23 cellular contexts compared by ENCODE assay signal in the genomic region with DNA sequence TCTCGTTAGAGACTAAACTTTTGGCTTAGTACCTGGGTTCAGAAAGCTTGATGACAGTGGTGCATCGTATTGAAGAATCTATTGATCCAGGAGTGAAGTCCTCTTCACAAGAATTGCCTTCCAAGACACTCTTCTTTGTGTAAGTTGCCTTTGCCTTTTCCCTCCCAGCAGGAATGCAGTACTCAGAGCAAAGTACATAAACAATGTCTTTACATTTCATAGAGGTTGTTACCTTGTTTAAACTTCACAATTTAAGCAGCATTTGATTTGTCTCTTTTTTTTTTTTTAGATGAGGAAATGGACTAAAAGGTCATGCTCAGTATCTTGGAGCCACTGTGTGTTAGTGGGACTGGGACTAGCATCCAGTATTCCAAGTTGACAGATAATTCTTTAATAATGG. TPM values are rescaled to one million over a fixed set of nuclear protein-coding genes. Genes with fewer than 3 reads are reported as not detected.
DNase-seq lines count a peak whose midpoint lies in the region; ATAC-seq and TF ChIP-seq lines count a peak whose summit lies in the region.
"Had no signal": no experiment of that assay in that cellular context is flagged by ENCODE, and none has a peak within 500 bp of the region (broad histone marks: within the 10 kb centered on the region; RNA-seq: fewer than 3 reads in every experiment).

No MANE protein-coding gene starts in this region.

- no peak overlapping the region for H3K4me3 Mint-ChIP-seq in activated CD8-positive, alpha-beta T cell treated with anti-CD3 and anti-CD28 coated beads, Interleukin-2, amount 10 ng/mL, durations not matched to agents 7 days and 5 days
- no peak overlapping the region for H3K4me3 Mint-ChIP-seq in activated CD8-positive, alpha-beta T cell treated with anti-CD3 and anti-CD28 coated beads for 36 hours
- no peak overlapping the region for H3K4me3 Mint-ChIP-seq in CD8-positive, alpha-beta T cell
- H3K4me3 Mint-ChIP-seq: WTC11 had no signal

- peaks cover 49% of the 10 kb centered on the region for H3K36me3 Mint-ChIP-seq in activated CD8-positive, alpha-beta T cell treated with anti-CD3 and anti-CD28 coated beads, Interleukin-2, amount 10 ng/mL, durations not matched to agents 7 days and 5 days (ENCODE audit: low read depth)
- H3K36me3 Mint-ChIP-seq in activated CD8-positive, alpha-beta T cell treated with anti-CD3 and anti-CD28 coated beads for 36 hours (ENCODE audit: low read depth), result peaks cover 55% of the 10 kb centered on the region
- peaks cover 29% of the 10 kb centered on the region for H3K36me3 Mint-ChIP-seq in CD8-positive, alpha-beta T cell

- CTCF ChIA-PET in activated CD8-positive, alpha-beta T cell treated with anti-CD3 and anti-CD28 coated beads, Interleukin-2, amount 10 ng/mL, durations not matched to agents 7 days and 5 days (lab: Charles Lee), result interaction anchor here (0.6 to 2.6 kb wide), 4 partner anchors 52 to 90 kb away, joined by 3 to 10 read pairs (median 8); no protein-coding TSS in a partner anchor
- CTCF ChIA-PET in activated CD8-positive, alpha-beta T cell treated with anti-CD3 and anti-CD28 coated beads for 36 hours (lab: Charles Lee), result interaction anchor here (1.2 to 1.7 kb wide), 5 partner anchors 11 to 59 kb away, joined by 3 to 12 read pairs (median 4); no protein-coding TSS in a partner anchor
- CTCF ChIA-PET in CD8-positive, alpha-beta T cell (lab: Charles Lee), result interaction anchor here (0.9 to 2.4 kb wide), 2 partner anchors 55 to 60 kb away, joined by 3 to 7 read pairs; no protein-coding TSS in a partner anchor

- H3K9me3 Mint-ChIP-seq in activated CD8-positive, alpha-beta T cell treated with anti-CD3 and anti-CD28 coated beads, Interleukin-2, amount 10 ng/mL, durations not matched to agents 7 days and 5 days (ENCODE audit: insufficient read depth), result no peaks in the 10 kb centered on the region
- no peaks in the 10 kb centered on the region for H3K9me3 Mint-ChIP-seq in activated CD8-positive, alpha-beta T cell treated with anti-CD3 and anti-CD28 coated beads for 36 hours
- no peaks in the 10 kb centered on the region for H3K9me3 Mint-ChIP-seq in CD8-positive, alpha-beta T cell

- H3K27ac Mint-ChIP-seq in activated CD8-positive, alpha-beta T cell treated with anti-CD3 and anti-CD28 coated beads, Interleukin-2, amount 10 ng/mL, durations not matched to agents 7 days and 5 days, result peak overlapping the region; percentile 15
- H3K27ac Mint-ChIP-seq in activated CD8-positive, alpha-beta T cell treated with anti-CD3 and anti-CD28 coated beads for 36 hours, result no peak overlapping the region
- H3K27ac Mint-ChIP-seq in CD8-positive, alpha-beta T cell, result peak overlapping the region; percentile 65

- H3K9me3 ChIP-seq in CD8-positive, alpha-beta T cell (ENCODE audit: low read length), result no peaks in the 10 kb centered on the region
- H3K9me3 ChIP-seq in gastrocnemius medialis (no peaks in the 10 kb centered on the region), BE2C (no peaks in the 10 kb centered on the region)
- H3K9me3 ChIP-seq: thyroid gland had no signal

- POLR2A ChIA-PET in activated CD8-positive, alpha-beta T cell treated with anti-CD3 and anti-CD28 coated beads, Interleukin-2, amount 10 ng/mL, durations not matched to agents 7 days and 5 days (lab: Charles Lee), result no interaction called here
- POLR2A ChIA-PET in activated CD8-positive, alpha-beta T cell treated with anti-CD3 and anti-CD28 coated beads for 36 hours (lab: Charles Lee), result interaction anchor here (0.8 to 2.1 kb wide), 3 partner anchors 9 to 45 kb away, joined by 3 to 9 read pairs (median 4); a partner anchor contains a TSS
- POLR2A ChIA-PET in CD8-positive, alpha-beta T cell (lab: Charles Lee), result interaction anchor here (1.5 kb wide), 1 partner anchor 62 kb away, joined by 5 read pairs; no protein-coding TSS in a partner anchor

- DNase-seq in activated CD8-positive, alpha-beta T cell treated with anti-CD3 and anti-CD28 coated beads, Interleukin-2, amount 10 ng/mL, durations not matched to agents 7 days and 5 days, result no peak
- no peak for DNase-seq in activated CD8-positive, alpha-beta T cell treated with anti-CD3 and anti-CD28 coated beads for 36 hours
- no peak for DNase-seq in CD8-positive, alpha-beta T cell
- DNase-seq in left lobe of liver (ENCODE audit: low spot score) (no peak), gastrocnemius medialis (no peak), BE2C (no peak)
- DNase-seq: activated CD4-positive, alpha-beta T cell treated with anti-CD3 and anti-CD28 coated beads, Interleukin-2, amount 50 U/mL, for 4 hours; activated naive CD4-positive, alpha-beta T cell; aorta; caudate nucleus; dermis blood vessel endothelial cell; glutamatergic neuron; NCI-H526 treated with DMSO at 0.1 percent for 48 hours; RPMI8226; stimulated activated CD4-positive, alpha-beta T cell treated with anti-CD3 and anti-CD28 coated beads, Interleukin-4, amount 100 ng/mL, for 1 hour; stimulated activated naive CD4-positive, alpha-beta T cell treated with Interleukin-2 at 50 U/mL for 16 hours; T1000; thyroid gland had no signal

- intact Hi-C loops in activated CD8-positive, alpha-beta T cell treated with anti-CD3 and anti-CD28 coated beads for 36 hours (cut with micrococcal nuclease), result no loop called here
- intact Hi-C loops in CD8-positive, alpha-beta T cell (cut with DNase I, micrococcal nuclease), result no loop called here
- intact Hi-C loops in gastrocnemius medialis (cut with DNase I; ENCODE audit: low total_unique reads), result no loop called here

- no peaks in the 10 kb centered on the region for H3K27me3 ChIP-seq in CD8-positive, alpha-beta T cell (ENCODE audit: insufficient read depth, low read length)
- no peaks in the 10 kb centered on the region for H3K27me3 ChIP-seq in gastrocnemius medialis
- H3K27me3 ChIP-seq in BE2C, result no peaks in the 10 kb centered on the region
- H3K27me3 ChIP-seq: BLaER1, thyroid gland had no signal

- H3K4me3 ChIP-seq in CD8-positive, alpha-beta T cell (ENCODE audit: low read depth, low read length), result no peak overlapping the region
- H3K4me3 ChIP-seq in gastrocnemius medialis (no peak overlapping the region), BE2C (ENCODE audit: low read depth, low read length) (no peak overlapping the region)
- H3K4me3 ChIP-seq: BLaER1, K562, thyroid gland had no signal

- no peaks in the 10 kb centered on the region for H3K36me3 ChIP-seq in CD8-positive, alpha-beta T cell (ENCODE audit: insufficient read depth, low read length)
- H3K36me3 ChIP-seq in gastrocnemius medialis (no peaks in the 10 kb centered on the region), BE2C (peaks cover 29% of the 10 kb centered on the region)
- H3K36me3 ChIP-seq: thyroid gland had no signal

- no peaks in the 10 kb centered on the region for H3K27me3 Mint-ChIP-seq in activated CD8-positive, alpha-beta T cell treated with anti-CD3 and anti-CD28 coated beads, Interleukin-2, amount 10 ng/mL, durations not matched to agents 7 days and 5 days (ENCODE audit: low read depth)
- no peaks in the 10 kb centered on the region for H3K27me3 Mint-ChIP-seq in activated CD8-positive, alpha-beta T cell treated with anti-CD3 and anti-CD28 coated beads for 36 hours
- H3K27me3 Mint-ChIP-seq in CD8-positive, alpha-beta T cell (ENCODE audit: low read depth), result no peaks in the 10 kb centered on the region

- no peak for ATAC-seq in activated CD8-positive, alpha-beta T cell treated with anti-CD3 and anti-CD28 coated beads, Interleukin-2, amount 10 ng/mL, durations not matched to agents 7 days and 5 days
- ATAC-seq in activated CD8-positive, alpha-beta T cell treated with anti-CD3 and anti-CD28 coated beads for 36 hours, result no peak
- ATAC-seq in CD8-positive, alpha-beta T cell, result no peak
- ATAC-seq in left lobe of liver, result peak; percentile 36
- no peak for ATAC-seq in gastrocnemius medialis
- ATAC-seq in GM21526 (IDR thresholded peaks at IDR 0.05; ENCODE audit: low FRiP score, unreplicated experiment), result no peak
- no peak for ATAC-seq in GM21423 (IDR thresholded peaks at IDR 0.05; ENCODE audit: unreplicated experiment)
- ATAC-seq: K562, WTC11 had no signal

- peaks cover 47% of the 10 kb centered on the region for H3K4me1 ChIP-seq in CD8-positive, alpha-beta T cell (ENCODE audit: insufficient read depth, low read length)
- H3K4me1 ChIP-seq in gastrocnemius medialis (peaks cover 62 to 76% of the 10 kb centered on the region in 2 donors), BE2C (no peaks in the 10 kb centered on the region)

- no peak for TF ChIP-seq POLR2A in gastrocnemius medialis (IDR thresholded peaks at IDR 0.05)

- H3K27ac ChIP-seq in CD8-positive, alpha-beta T cell (ENCODE audit: low read depth, low read length), result no peak overlapping the region
- H3K27ac ChIP-seq in gastrocnemius medialis, result peak overlapping the region; percentile 45 to 99 (median 98)
- H3K27ac ChIP-seq: BLaER1, thyroid gland had no signal

- no peak for TF ChIP-seq CTCF in activated CD8-positive, alpha-beta T cell treated with anti-CD3 and anti-CD28 coated beads for 36 hours (IDR thresholded peaks at IDR 0.05)
- TF ChIP-seq CTCF in CD8-positive, alpha-beta T cell (IDR thresholded peaks at IDR 0.05), result no peak
- TF ChIP-seq CTCF in gastrocnemius medialis (IDR thresholded peaks at IDR 0.05 in 4 of 5, conservative IDR thresholded peaks at IDR 0.05 in 1 of 5), result no peak
- TF ChIP-seq CTCF in BE2C (IDR thresholded peaks at IDR 0.05; ENCODE audit: low read depth, low read length), result no peak

- peaks cover 56% of the 10 kb centered on the region for H3K4me1 Mint-ChIP-seq in activated CD8-positive, alpha-beta T cell treated with anti-CD3 and anti-CD28 coated beads, Interleukin-2, amount 10 ng/mL, durations not matched to agents 7 days and 5 days (ENCODE audit: low read depth)
- H3K4me1 Mint-ChIP-seq in activated CD8-positive, alpha-beta T cell treated with anti-CD3 and anti-CD28 coated beads for 36 hours (ENCODE audit: low read depth), result peaks cover 65% of the 10 kb centered on the region
- peaks cover 67% of the 10 kb centered on the region for H3K4me1 Mint-ChIP-seq in CD8-positive, alpha-beta T cell (ENCODE audit: low read depth)

- in situ Hi-C loops in gastrocnemius medialis (cut with MboI; ENCODE audit: low sequenced_read_pairs in 4 of 4), result no loop called here

RNA-seq across cellular contexts. Expression of a gene that starts 9.9 kb away (rescaled TPM):
- total RNA-seq in activated CD8-positive, alpha-beta T cell treated with anti-CD3 and anti-CD28 coated beads, Interleukin-2, amount 10 ng/mL, durations not matched to agents 7 days and 5 days, result 100 to 1,000 TPM; 256 to 269 TPM
- total RNA-seq in activated CD8-positive, alpha-beta T cell treated with anti-CD3 and anti-CD28 coated beads for 36 hours, result 100 to 1,000 TPM; 304 to 322 TPM
- 100 to 1,000 TPM; 130 to 134 TPM for total RNA-seq in CD8-positive, alpha-beta T cell
- 103 TPM for total RNA-seq in left lobe of liver
- 100 to 1,000 TPM; 102 to 190 (median 149) TPM for total RNA-seq in gastrocnemius medialis
- 342 TPM for polyA plus RNA-seq in BE2C (2012; ENCODE audit: insufficient read depth, insufficient read length, low read depth)
